In the genomic region with DNA sequence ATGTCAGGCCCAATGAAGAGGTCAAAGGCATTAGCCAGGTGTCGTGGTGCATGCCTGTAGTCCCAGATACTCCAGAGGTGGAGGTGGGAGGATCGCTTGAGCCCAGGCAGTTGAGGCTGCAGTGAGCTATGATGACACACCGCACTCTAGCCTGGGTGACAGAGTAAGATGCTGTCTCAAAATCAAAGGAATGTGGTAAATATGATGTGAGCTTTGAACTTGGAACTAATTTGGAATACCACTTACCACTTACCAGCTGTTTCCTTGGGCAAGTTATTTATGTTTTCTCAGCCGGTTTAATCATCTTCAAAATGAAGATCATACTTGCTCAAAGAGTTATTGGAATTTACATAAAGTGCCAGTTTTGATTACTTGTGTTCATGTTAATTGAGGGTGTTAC, we compare ENCODE assay signal across 28 cellular contexts.
"Had no signal": no experiment of that assay in that cellular context is flagged by ENCODE, and none has a peak within 500 bp of the region (broad histone marks: within the 10 kb centered on the region; RNA-seq: fewer than 3 reads in every experiment).

No MANE protein-coding gene starts in this region.

- H3K27ac ChIP-seq: heart left ventricle, neural progenitor cell, testis, transverse colon, WERI-Rb-1 had no signal

- H3K4me1 ChIP-seq: heart left ventricle, neural progenitor cell, testis, transverse colon had no signal

- H3K4me3 ChIP-seq: heart left ventricle, neural progenitor cell, testis, transverse colon had no signal

- H3K4me2 ChIP-seq: neural progenitor cell had no signal

- DNase-seq: activated CD4-positive, alpha-beta T cell treated with anti-CD3 and anti-CD28 coated beads for 48 hours; activated CD4-positive, alpha-beta T cell treated with anti-CD3 and anti-CD28 coated beads, Interleukin-2, amount 50 U/mL, for 48 hours; activated CD8-positive, alpha-beta memory T cell treated with anti-CD3 and anti-CD28 coated beads, Interleukin-2, amount 50 U/mL, for 4 hours; activated gamma-delta T cell; activated naive CD4-positive, alpha-beta T cell treated with anti-CD3 and anti-CD28 coated beads, Interleukin-2, amount 50 U/mL, for 16 hours; activated T-cell treated with anti-CD3 and anti-CD28 coated beads, Interleukin-2, amount 50 U/mL, for 1 hour; amygdala; caudate nucleus; cortex of kidney; effector memory CD8-positive, alpha-beta T cell; erythroblast; foreskin fibroblast; heart left ventricle; hypothalamus; immature natural killer cell; kidney; left colon; midbrain; natural killer cell; right cardiac atrium; stimulated activated CD4-positive, alpha-beta T cell treated with anti-CD3 and anti-CD28 coated beads, Interleukin-2, amount 100 ng/mL, for 48 hours; stimulated activated naive CD8-positive, alpha-beta T cell treated with anti-CD3 and anti-CD28 coated beads, Interleukin-15, Interleukin-2, amounts not matched to agents 100 U/mL and 50 U/mL, for 24 hours; T-helper 1 cell; testis; transverse colon; WERI-Rb-1 had no signal

- ATAC-seq: activated CD4-positive, CD25-positive, alpha-beta regulatory T cell treated with anti-CD3 and anti-CD28 coated beads, Interleukin-2, amount 50 U/mL, for 24 hours; effector memory CD8-positive, alpha-beta T cell; heart left ventricle; left colon; natural killer cell; right cardiac atrium; stimulated activated naive CD8-positive, alpha-beta T cell treated with anti-CD3 and anti-CD28 coated beads, Interleukin-15, Interleukin-2, amounts not matched to agents 100 U/mL and 50 U/mL, for 24 hours had no signal

- H3K36me3 ChIP-seq: heart left ventricle, neural progenitor cell, transverse colon, WERI-Rb-1 had no signal

- H2AFZ ChIP-seq: neural progenitor cell had no signal

- H3K27me3 ChIP-seq: heart left ventricle, neural progenitor cell, testis, transverse colon had no signal

- H3K9ac ChIP-seq: neural progenitor cell had no signal

- H3K9me3 ChIP-seq: heart left ventricle, testis, transverse colon had no signal
